ENCODE assay signal across 26 cellular contexts in the genomic region with DNA sequence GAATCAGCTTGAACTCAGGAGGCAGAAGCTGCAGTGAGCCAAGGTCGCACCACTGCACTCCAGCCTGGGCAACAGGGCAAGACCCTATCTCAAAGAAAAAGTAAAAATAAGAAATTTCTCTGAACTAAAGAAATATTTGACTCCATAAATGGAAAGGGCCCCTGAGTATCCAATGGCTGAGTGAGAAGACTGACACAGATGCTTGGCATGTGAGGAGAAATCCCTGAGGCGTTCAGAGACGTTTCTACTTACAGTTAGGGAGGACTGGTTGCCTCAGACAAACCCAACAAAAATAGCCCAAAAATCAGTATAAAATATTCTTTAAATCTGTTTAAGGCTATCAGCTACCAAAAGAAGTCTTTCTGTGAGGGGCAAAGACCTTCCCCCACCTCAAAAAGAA. TPM values are rescaled to one million over a fixed set of nuclear protein-coding genes. Genes with fewer than 3 reads are reported as not detected.
DNase-seq lines count a peak whose midpoint lies in the region; ATAC-seq and TF ChIP-seq lines count a peak whose summit lies in the region.
"Had no signal": no experiment of that assay in that cellular context is flagged by ENCODE, and none has a peak within 500 bp of the region (broad histone marks: within the 10 kb centered on the region; RNA-seq: fewer than 3 reads in every experiment).

No MANE protein-coding gene starts in this region.

- no peaks in the 10 kb centered on the region for H3K36me3 Mint-ChIP-seq in T-helper 17 cell (ENCODE audit: low read depth)

- no peak overlapping the region for H3K4me3 ChIP-seq in AG10803 (ENCODE audit: low read length)
- H3K4me3 ChIP-seq: gastrocnemius medialis, hepatocyte, prostate gland, SK-N-MC had no signal

- DNase-seq in AG10803 (ENCODE audit: low read depth) (peak; percentile 46), M059J (ENCODE audit: low read depth) (peak; percentile 70), fibroblast of gingiva (ENCODE audit: low read depth) (peak; percentile 24), kidney tubule cell (ENCODE audit: low spot score) (peak; percentile 34), occipital lobe (lab: John Stamatoyannopoulos, UW) (no peak), T-helper 17 cell (no peak), NCI-H2227 treated with DMSO at 0.1 percent for 48 hours (lab: John Stamatoyannopoulos, UW) (no peak), NCI-H1436 treated with DMSO at 0.1 percent for 48 hours (lab: John Stamatoyannopoulos, UW) (no peak)
- DNase-seq: activated gamma-delta T cell treated with Interleukin-2 at 50 U/mL for 16 hours; activated naive CD8-positive, alpha-beta T cell treated with anti-CD3 and anti-CD28 coated beads, Interleukin-2, amount 50 U/mL, for 24 hours; activated T-cell treated with anti-CD3 and anti-CD28 coated beads for 4 hours; DMS53; gastrocnemius medialis; GF-D8; H7; KG1; NCI-H1417 treated with DMSO at 0.1 percent for 48 hours; NCI-H2081 treated with DMSO at 0.1 percent for 48 hours; NCI-H446 treated with DMSO at 0.1 percent for 48 hours; stimulated activated naive CD8-positive, alpha-beta T cell treated with anti-CD3 and anti-CD28 coated beads, Interleukin-15, Interleukin-2, amounts not matched to agents 100 U/mL and 50 U/mL, for 24 hours had no signal

- no peak for TF ChIP-seq CTCF in AG10803 (conservative IDR thresholded peaks at IDR 0.05; ENCODE audit: low read length)

- no peak overlapping the region for H3K27ac Mint-ChIP-seq in T-helper 17 cell
- H3K27ac Mint-ChIP-seq: activated naive CD8-positive, alpha-beta T cell treated with anti-CD3 and anti-CD28 coated beads, Interleukin-2, amount 50 U/mL, for 24 hours; T-helper 1 cell treated with Interleukin-12 subunit alpha and Interleukin-12 subunit beta and Interleukin-4 antibody, amounts not matched to agents 30 μg/mL and 1 μg/mL, for 36 hours had no signal

- H3K9me3 ChIP-seq in T-helper 17 cell (ENCODE audit: control insufficient read depth, low read length, poor library complexity, severe bottlenecking) = peaks cover 3% of the 10 kb centered on the region
- H3K9me3 ChIP-seq: neutrophil, prostate gland had no signal

- no peaks in the 10 kb centered on the region for H3K27me3 Mint-ChIP-seq in T-helper 17 cell

- peaks cover 6% of the 10 kb centered on the region for H3K4me1 Mint-ChIP-seq in T-helper 17 cell

- no peak for ATAC-seq in T-helper 17 cell
- ATAC-seq: activated naive CD8-positive, alpha-beta T cell treated with anti-CD3 and anti-CD28 coated beads, Interleukin-2, amount 50 U/mL, for 24 hours; gastrocnemius medialis; left lobe of liver; stimulated activated naive CD8-positive, alpha-beta T cell treated with anti-CD3 and anti-CD28 coated beads, Interleukin-15, Interleukin-2, amounts not matched to agents 100 U/mL and 50 U/mL, for 24 hours had no signal

- no peak overlapping the region for H3K4me3 Mint-ChIP-seq in T-helper 17 cell
- H3K4me3 Mint-ChIP-seq: activated naive CD8-positive, alpha-beta T cell treated with anti-CD3 and anti-CD28 coated beads, Interleukin-2, amount 50 U/mL, for 24 hours; T-helper 1 cell treated with Interleukin-12 subunit alpha and Interleukin-12 subunit beta and Interleukin-4 antibody, amounts not matched to agents 30 μg/mL and 1 μg/mL, for 36 hours had no signal

RNA-seq across cellular contexts. Expression of a gene that starts 3.0 kb away (rescaled TPM):
- total RNA-seq in M059J (2014; rRNA removed; shearing (Covaris generic)) = 198 and 200 TPM in 2 replicates
- total RNA-seq in occipital lobe (46.3 TPM), T-helper 17 cell (10 to 100 TPM; 62.1 to 73.4 TPM)

RNA-seq across cellular contexts. Expression of a gene that starts 19.2 kb away (rescaled TPM):
- total RNA-seq in M059J (2014; rRNA removed; shearing (Covaris generic)) = 74.0 and 90.6 TPM in 2 replicates
- total RNA-seq in occipital lobe (61.8 TPM), T-helper 17 cell (100 to 1,000 TPM; 124 TPM)

RNA-seq across cellular contexts. Expression of a gene that starts 52.6 kb away (rescaled TPM):
- 470 and 558 TPM in 2 replicates for total RNA-seq in M059J (2014; rRNA removed; shearing (Covaris generic))
- total RNA-seq in occipital lobe = 82.4 TPM
- 100 to 1,000 TPM in 1 of 2 donors, 10 to 100 TPM in 1; 98.4 to 123 TPM for total RNA-seq in T-helper 17 cell

Comparison
In these comparisons a context has a peak if more than half of its experiments do, and no peak if none do; other contexts are left out.
1. DNase-seq: peak in AG10803 (single experiment), M059J (single experiment), fibroblast of gingiva (single experiment) and kidney tubule cell (single experiment); none in occipital lobe (single experiment), T-helper 17 cell (0 of 3), NCI-H2227 treated with DMSO at 0.1 percent for 48 hours (single experiment) and NCI-H1436 treated with DMSO at 0.1 percent for 48 hours (single experiment).